In the genomic region with DNA sequence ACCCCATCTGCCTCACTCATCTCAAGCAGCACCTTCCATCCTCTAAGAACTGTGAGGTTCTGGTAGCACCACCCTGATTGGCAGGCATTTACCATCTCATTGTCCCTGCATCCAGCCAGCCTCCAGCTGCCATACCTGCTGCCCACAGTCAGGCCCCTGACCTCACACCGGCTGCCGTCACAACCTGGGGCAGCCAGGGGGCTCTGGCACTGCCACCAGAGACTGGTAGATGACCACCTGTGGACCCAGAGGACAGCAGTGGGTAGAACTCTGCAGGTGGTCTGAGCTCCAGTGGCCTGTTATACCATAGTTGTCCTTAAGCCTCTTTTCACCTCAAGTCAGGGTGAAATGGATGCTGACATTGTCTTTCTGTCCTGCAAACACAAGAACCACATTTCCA, we compare ENCODE assay signal across 6 cellular contexts.
"Had no signal": no experiment of that assay in that cellular context is flagged by ENCODE, and none has a peak within 500 bp of the region (broad histone marks: within the 10 kb centered on the region; RNA-seq: fewer than 3 reads in every experiment).

No MANE protein-coding gene starts in this region.

- DNase-seq: GM23248, GOT3, H9, HCEC 1CT, KBM-7 had no signal

- H3K27ac ChIP-seq: GM23248, KMS-11 had no signal

- H3K4me3 ChIP-seq: GM23248 had no signal
